ENCODE assay signal across 8 cellular contexts in genomic region chr19:40597329-40597838, GRCh38. TPM values are rescaled to one million over a fixed set of nuclear protein-coding genes. Genes with fewer than 3 reads are reported as not detected.
A peak's percentile ranks its signal among the peaks of the same experiment; 100 is the strongest.
DNase-seq lines count a peak whose midpoint lies in the region; ATAC-seq and TF ChIP-seq lines count a peak whose summit lies in the region.

No MANE protein-coding gene starts in this region.

- DNase-seq in CD4-positive, CD25-positive, alpha-beta regulatory T cell: no peak
- DNase-seq in coronary artery (ENCODE audit: low spot score) (no peak), neuronal stem cell (ENCODE audit: low spot score) (no peak), tibial nerve (ENCODE audit: low spot score in 2 of 2) (no peak)
- DNase-seq in activated CD4-positive, alpha-beta memory T cell treated with anti-CD3 and anti-CD28 coated beads for 36 hours: no peak
- DNase-seq in activated CD4-positive, alpha-beta T cell treated with anti-CD3 and anti-CD28 coated beads for 4 hours: no peak

- H3K9me3 ChIP-seq in CD4-positive, CD25-positive, alpha-beta regulatory T cell (ENCODE audit: control insufficient read depth in 2 of 2, low read length in 2 of 2): no peaks in the 10 kb centered on the region
- no peaks in the 10 kb centered on the region for H3K9me3 ChIP-seq in neuronal stem cell (replicated peaks in 1 of 2; ENCODE audit: control insufficient read depth in 2 of 2, insufficient read depth in 1 of 2, low read depth in 1 of 2, low read length in 2 of 2)
- no peaks in the 10 kb centered on the region for H3K9me3 ChIP-seq in tibial nerve

- peak overlapping the region; percentile 85 for H2AK5ac ChIP-seq in neuronal stem cell (ENCODE audit: low read depth, low read length)

- no peak overlapping the region for H3K27ac ChIP-seq in CD4-positive, CD25-positive, alpha-beta regulatory T cell (ENCODE audit: insufficient read depth, low read length, poor library complexity, severe bottlenecking)
- H3K27ac ChIP-seq in coronary artery: no peak overlapping the region
- no peak overlapping the region for H3K27ac ChIP-seq in neuronal stem cell (replicated peaks; ENCODE audit: low read length)
- H3K27ac ChIP-seq in tibial nerve: peak overlapping the region in 1 of 4 donors; percentile 60

- no peak for TF ChIP-seq POLR2A in tibial nerve (IDR thresholded peaks at IDR 0.05)

- H3K18ac ChIP-seq in neuronal stem cell (ENCODE audit: low read length): peak overlapping the region; percentile 97

- H4K91ac ChIP-seq in neuronal stem cell (ENCODE audit: low read depth, low read length, poor library complexity): no peak overlapping the region

- intact Hi-C loops in activated CD4-positive, alpha-beta memory T cell treated with anti-CD3 and anti-CD28 coated beads for 36 hours (cut with micrococcal nuclease): no loop called here

- H3K9me3 Mint-ChIP-seq in CD4-positive, CD25-positive, alpha-beta regulatory T cell: peaks cover 0 to 2% (median 0%) of the 10 kb centered on the region in 7 donors
- H3K9me3 Mint-ChIP-seq in IgD-negative memory B cell: peaks cover 0 to 1% (median 0%) of the 10 kb centered on the region in 3 donors
- no peaks in the 10 kb centered on the region for H3K9me3 Mint-ChIP-seq in activated CD4-positive, alpha-beta memory T cell treated with anti-CD3 and anti-CD28 coated beads for 36 hours

- H3K23ac ChIP-seq in neuronal stem cell (ENCODE audit: low read depth, low read length, poor library complexity): peak overlapping the region; percentile 75

- H3K36me3 ChIP-seq in CD4-positive, CD25-positive, alpha-beta regulatory T cell (ENCODE audit: control insufficient read depth, insufficient read depth, low read length): no peaks in the 10 kb centered on the region
- H3K36me3 ChIP-seq in neuronal stem cell (replicated peaks in 1 of 2; ENCODE audit: control insufficient read depth in 2 of 2, insufficient read depth in 2 of 2, low read length in 2 of 2) (peaks cover 0 to 21% of the 10 kb centered on the region in 2 donors), tibial nerve (no peaks in the 10 kb centered on the region)

- POLR2A ChIA-PET in activated CD4-positive, alpha-beta memory T cell treated with anti-CD3 and anti-CD28 coated beads for 36 hours (lab: Charles Lee): no interaction called here

- peak overlapping the region; percentile 79 for H3K9ac ChIP-seq in neuronal stem cell (ENCODE audit: low read depth, low read length, poor library complexity)

- CTCF ChIA-PET in activated CD4-positive, alpha-beta memory T cell treated with anti-CD3 and anti-CD28 coated beads for 36 hours (lab: Charles Lee): interaction anchor here (1.0 to 3.9 kb wide), 3 partner anchors 46 to 292 kb away, joined by 3 to 14 read pairs (median 6); no protein-coding TSS in a partner anchor

- H3K4me1 Mint-ChIP-seq in CD4-positive, CD25-positive, alpha-beta regulatory T cell: peaks cover 0 to 52% (median 19%) of the 10 kb centered on the region in 4 donors
- peaks cover 10 to 20% (median 13%) of the 10 kb centered on the region in 3 donors for H3K4me1 Mint-ChIP-seq in IgD-negative memory B cell
- peaks cover 44% of the 10 kb centered on the region for H3K4me1 Mint-ChIP-seq in activated CD4-positive, alpha-beta memory T cell treated with anti-CD3 and anti-CD28 coated beads for 36 hours (ENCODE audit: low read depth)

- H3K4me2 ChIP-seq in neuronal stem cell (ENCODE audit: insufficient read depth, low read length, poor library complexity, severe bottlenecking): peak overlapping the region; percentile 81

- no peak overlapping the region for H3K14ac ChIP-seq in neuronal stem cell (ENCODE audit: low read length)

- H3K27me3 ChIP-seq in CD4-positive, CD25-positive, alpha-beta regulatory T cell (ENCODE audit: control insufficient read depth, insufficient read depth, low read length): peaks cover 11% of the 10 kb centered on the region
- H3K27me3 ChIP-seq in neuronal stem cell (ENCODE audit: control insufficient read depth in 3 of 3, insufficient read depth in 3 of 3, low read depth in 1 of 3, low read length in 3 of 3) (peaks cover 0 to 45% (median 3%) of the 10 kb centered on the region in 3 experiments), tibial nerve (peaks cover 0 to 31% of the 10 kb centered on the region in 2 donors)

- ATAC-seq in CD4-positive, CD25-positive, alpha-beta regulatory T cell (ENCODE audit: low read depth in 2 of 2): no peak
- no peak for ATAC-seq in HG03469 (IDR thresholded peaks at IDR 0.05; ENCODE audit: unreplicated experiment)

- peak overlapping the region; percentile 82 for H2AFZ ChIP-seq in neuronal stem cell (ENCODE audit: low read length)

- no peak overlapping the region for H3K4me3 ChIP-seq in CD4-positive, CD25-positive, alpha-beta regulatory T cell (ENCODE audit: low read depth, low read length)
- H3K4me3 ChIP-seq in coronary artery (peak overlapping the region; percentile 65), neuronal stem cell (ENCODE audit: low read length in 2 of 2) (peak overlapping the region; percentile 56 to 72), tibial nerve (peak overlapping the region in 2 of 4 donors; percentile 1 to 40)

- no peaks in the 10 kb centered on the region for H3K79me1 ChIP-seq in neuronal stem cell (ENCODE audit: low read depth, low read length)

- H2BK15ac ChIP-seq in neuronal stem cell (ENCODE audit: low read length): no peak overlapping the region

- H3K27me3 Mint-ChIP-seq in CD4-positive, CD25-positive, alpha-beta regulatory T cell: peaks cover 42% of the 10 kb centered on the region
- H3K27me3 Mint-ChIP-seq in IgD-negative memory B cell: peaks cover 40% of the 10 kb centered on the region
- peaks cover 27% of the 10 kb centered on the region for H3K27me3 Mint-ChIP-seq in activated CD4-positive, alpha-beta memory T cell treated with anti-CD3 and anti-CD28 coated beads for 36 hours

- H3K27ac Mint-ChIP-seq in CD4-positive, CD25-positive, alpha-beta regulatory T cell: peak overlapping the region in 1 of 3 donors; percentile 69
- peak overlapping the region; percentile 39 to 72 (median 52) for H3K27ac Mint-ChIP-seq in IgD-negative memory B cell
- H3K27ac Mint-ChIP-seq in activated CD4-positive, alpha-beta memory T cell treated with anti-CD3 and anti-CD28 coated beads for 36 hours: no peak overlapping the region

- WGBS in neuronal stem cell (ENCODE audit: extremely low coverage in 2 of 2, insufficient read length in 2 of 2, insufficient replicate concordance in 1 of 2), 2 donors: no CpG with 5 or more reads among the region's 18 CpGs
- WGBS in tibial nerve, 2 donors: 12 to 16% methylated on average over 10 to 18 of the region's 18 CpGs

- peaks cover 63% of the 10 kb centered on the region for H3K4me1 ChIP-seq in CD4-positive, CD25-positive, alpha-beta regulatory T cell (ENCODE audit: control insufficient read depth, insufficient read depth, low read length, poor library complexity, severe bottlenecking)
- H3K4me1 ChIP-seq in neuronal stem cell (ENCODE audit: control insufficient read depth in 2 of 2, insufficient read depth in 1 of 2, low read depth in 1 of 2, low read length in 2 of 2): peaks cover 21 to 26% of the 10 kb centered on the region in 2 donors
- H3K4me1 ChIP-seq in tibial nerve: peaks cover 0 to 59% (median 35%) of the 10 kb centered on the region in 4 donors

- TF ChIP-seq EP300 in tibial nerve (IDR thresholded peaks at IDR 0.05): no peak

- H3K4ac ChIP-seq in neuronal stem cell (ENCODE audit: low read length): no peak overlapping the region

- no peak for TF ChIP-seq CTCF in coronary artery (IDR thresholded peaks at IDR 0.05)
- TF ChIP-seq CTCF in tibial nerve (IDR thresholded peaks at IDR 0.05): no peak

- H3K36me3 Mint-ChIP-seq in CD4-positive, CD25-positive, alpha-beta regulatory T cell: no peaks in the 10 kb centered on the region
- peaks cover 1% of the 10 kb centered on the region for H3K36me3 Mint-ChIP-seq in IgD-negative memory B cell
- H3K36me3 Mint-ChIP-seq in activated CD4-positive, alpha-beta memory T cell treated with anti-CD3 and anti-CD28 coated beads for 36 hours: no peaks in the 10 kb centered on the region

- peak overlapping the region; percentile 46 for H2BK5ac ChIP-seq in neuronal stem cell (ENCODE audit: low read length)

- H3K4me3 Mint-ChIP-seq in CD4-positive, CD25-positive, alpha-beta regulatory T cell: peak overlapping the region; percentile 36 to 80 (median 72)
- peak overlapping the region; percentile 38 to 87 (median 48) for H3K4me3 Mint-ChIP-seq in IgD-negative memory B cell
- H3K4me3 Mint-ChIP-seq in activated CD4-positive, alpha-beta memory T cell treated with anti-CD3 and anti-CD28 coated beads for 36 hours: no peak overlapping the region

- H2BK12ac ChIP-seq in neuronal stem cell (ENCODE audit: low read length): no peak overlapping the region

- no peak overlapping the region for H4K8ac ChIP-seq in neuronal stem cell (ENCODE audit: low read depth, low read length)

- no peak overlapping the region for H2BK120ac ChIP-seq in neuronal stem cell (ENCODE audit: low read depth, low read length)

RNA-seq across cellular contexts. Expression of gene LTBP4, which starts 3.8 kb away (rescaled TPM):
- 115 TPM for total RNA-seq in CD4-positive, CD25-positive, alpha-beta regulatory T cell
- 10 to 100 TPM; 20.7 to 32.0 (median 26.7) TPM for polyA plus RNA-seq in CD4-positive, CD25-positive, alpha-beta regulatory T cell
- polyA plus RNA-seq in IgD-negative memory B cell: 22.1 TPM
- polyA plus RNA-seq in neuronal stem cell (2013, experiment 1 of 2): 83.2 TPM
- polyA plus RNA-seq in neuronal stem cell (2013, experiment 2 of 2): 84.5 TPM
- 100 to 1,000 TPM; 178 to 182 TPM for total RNA-seq in activated CD4-positive, alpha-beta memory T cell treated with anti-CD3 and anti-CD28 coated beads for 36 hours
- total RNA-seq in tibial nerve: 1,000 to 10,000 TPM in 2 of 4 donors, 100 to 1,000 TPM in 2; 851 to 1,504 (median 1,156) TPM

RNA-seq across cellular contexts. Expression of gene SHKBP1, which starts 20.7 kb away (rescaled TPM):
- total RNA-seq in CD4-positive, CD25-positive, alpha-beta regulatory T cell: 195 TPM
- 100 to 1,000 TPM; 120 to 172 (median 151) TPM for polyA plus RNA-seq in CD4-positive, CD25-positive, alpha-beta regulatory T cell
- polyA plus RNA-seq in IgD-negative memory B cell: 210 TPM
- polyA plus RNA-seq in neuronal stem cell (2013, experiment 1 of 2): 71.5 TPM
- 74.4 TPM for polyA plus RNA-seq in neuronal stem cell (2013, experiment 2 of 2)
- 100 to 1,000 TPM; 112 to 126 TPM for total RNA-seq in activated CD4-positive, alpha-beta memory T cell treated with anti-CD3 and anti-CD28 coated beads for 36 hours
- 100 to 1,000 TPM in 1 of 4 donors, 10 to 100 TPM in 3; 40.8 to 129 (median 51.2) TPM for total RNA-seq in tibial nerve
